21 cellular contexts compared by ENCODE assay signal in genomic region chr1:77545970-77546369, GRCh38.
DNase-seq lines count a peak whose midpoint lies in the region; ATAC-seq, FAIRE-seq and TF ChIP-seq lines count a peak whose summit lies in the region.
"Had no signal": no experiment of that assay in that cellular context is flagged by ENCODE, and none has a peak within 500 bp of the region (broad histone marks: within the 10 kb centered on the region; RNA-seq: fewer than 3 reads in every experiment).

No MANE protein-coding gene starts in this region.

- H3K9me1 ChIP-seq in K562 (ENCODE audit: control insufficient read depth, insufficient read depth, low read length) = no peaks in the 10 kb centered on the region

- H2BK15ac ChIP-seq in mesenchymal stem cell (ENCODE audit: low read depth, poor library complexity, severe bottlenecking) = no peak overlapping the region

- H3K79me1 ChIP-seq in mesenchymal stem cell (replicated peaks; ENCODE audit: low read length, poor library complexity, severe bottlenecking) (peaks cover 2% of the 10 kb centered on the region), trophoblast cell (ENCODE audit: low read length) (no peaks in the 10 kb centered on the region)

- H3K27me3 ChIP-seq in K562 (ENCODE audit: control insufficient read depth in 2 of 2, insufficient read depth in 2 of 2, low read length in 2 of 2) = no peaks in the 10 kb centered on the region
- H3K27me3 ChIP-seq in mesenchymal stem cell (ENCODE audit: control insufficient read depth in 1 of 2, insufficient read depth in 1 of 2, low read length in 2 of 2) = no peaks in the 10 kb centered on the region
- H3K27me3 ChIP-seq in trophoblast cell (ENCODE audit: insufficient read depth, low read length) = no peaks in the 10 kb centered on the region
- H3K27me3 ChIP-seq in HepG2 (ENCODE audit: control insufficient read depth in 1 of 2, insufficient read depth in 2 of 2, low read length in 2 of 2) = peaks cover 0 to 6% of the 10 kb centered on the region in 2 experiments; a peak in 2 of 5 replicates
- H3K27me3 ChIP-seq: body of pancreas, pancreas, uterus had no signal

- no peak for TF ChIP-seq RAD21 in K562 (CRISPR knock-in tag; conservative IDR thresholded peaks at IDR 0.05 in 1 of 2, IDR thresholded peaks at IDR 0.05 in 1 of 2)
- TF ChIP-seq RAD21 in HepG2 (CRISPR knock-in tag; IDR thresholded peaks at IDR 0.05) = no peak

- H3K4ac ChIP-seq in mesenchymal stem cell (ENCODE audit: low read depth in 1 of 2, low read length in 2 of 2) (no peak overlapping the region), trophoblast cell (ENCODE audit: low read depth, low read length) (no peak overlapping the region)

- H3K9me3 ChIP-seq in K562 (replicated peaks; ENCODE audit: control insufficient read depth, insufficient read depth, low read depth, low read length) = no peaks in the 10 kb centered on the region
- H3K9me3 ChIP-seq in mesenchymal stem cell (ENCODE audit: control insufficient read depth, low read length) = no peaks in the 10 kb centered on the region
- no peaks in the 10 kb centered on the region for H3K9me3 ChIP-seq in trophoblast cell (ENCODE audit: insufficient read depth, low read depth, low read length)
- no peaks in the 10 kb centered on the region for H3K9me3 ChIP-seq in HepG2 (ENCODE audit: low read length)
- H3K9me3 ChIP-seq: body of pancreas, pancreas, uterus had no signal

- no peak overlapping the region for H2BK120ac ChIP-seq in mesenchymal stem cell (ENCODE audit: low read depth, low read length)
- no peak overlapping the region for H2BK120ac ChIP-seq in trophoblast cell (ENCODE audit: insufficient read depth, low read length, poor library complexity)

- H3K4me3 ChIP-seq in K562 = no peak overlapping the region
- H3K4me3 ChIP-seq in mesenchymal stem cell (ENCODE audit: insufficient read depth in 1 of 2, low read depth in 1 of 2, low read length in 2 of 2) = no peak overlapping the region
- H3K4me3 ChIP-seq in trophoblast cell (ENCODE audit: low read depth, low read length) = no peak overlapping the region
- H3K4me3 ChIP-seq in HepG2 (replicated peaks in 1 of 3; ENCODE audit: insufficient read depth in 1 of 3, low read depth in 2 of 3, low read length in 3 of 3) = no peak overlapping the region
- H3K4me3 ChIP-seq: body of pancreas, pancreas, uterus had no signal

- H3K23ac ChIP-seq in mesenchymal stem cell (ENCODE audit: low read length in 2 of 2) (no peak overlapping the region), trophoblast cell (ENCODE audit: low read length) (no peak overlapping the region)

- H3K14ac ChIP-seq in mesenchymal stem cell (ENCODE audit: low read length in 2 of 2) (no peak overlapping the region), trophoblast cell (ENCODE audit: low read length) (no peak overlapping the region)

- no peak overlapping the region for H4K8ac ChIP-seq in mesenchymal stem cell (ENCODE audit: low read length)
- H4K8ac ChIP-seq in trophoblast cell (ENCODE audit: low read depth, low read length) = no peak overlapping the region

- H3K4me1 ChIP-seq in K562 (replicated peaks in 1 of 2; ENCODE audit: control insufficient read depth in 2 of 2, insufficient read depth in 2 of 2, low read length in 2 of 2) (no peaks in the 10 kb centered on the region), mesenchymal stem cell (ENCODE audit: control insufficient read depth, insufficient read depth, low read depth, low read length) (peaks cover 10% of the 10 kb centered on the region), trophoblast cell (ENCODE audit: control insufficient read depth in 1 of 2, insufficient read depth in 2 of 2, low read length in 2 of 2) (no peaks in the 10 kb centered on the region), HepG2 (ENCODE audit: insufficient read depth, low read length) (no peaks in the 10 kb centered on the region)
- H3K4me1 ChIP-seq: body of pancreas, pancreas, uterus had no signal

- no peak overlapping the region for H4K12ac ChIP-seq in trophoblast cell (ENCODE audit: low read depth, low read length)

- no peak overlapping the region for H4K91ac ChIP-seq in mesenchymal stem cell (ENCODE audit: low read length)
- H4K91ac ChIP-seq in trophoblast cell (ENCODE audit: low read depth, low read length) = no peak overlapping the region

- H3K36me3 ChIP-seq in K562 (ENCODE audit: control insufficient read depth, insufficient read depth, low read length) = no peaks in the 10 kb centered on the region
- H3K36me3 ChIP-seq in mesenchymal stem cell (ENCODE audit: control insufficient read depth in 1 of 2, insufficient read depth in 2 of 2, low read depth in 1 of 2, low read length in 2 of 2) = no peaks in the 10 kb centered on the region
- H3K36me3 ChIP-seq in trophoblast cell (ENCODE audit: control insufficient read depth in 1 of 2, insufficient read depth in 2 of 2, low read length in 2 of 2) = no peaks in the 10 kb centered on the region
- H3K36me3 ChIP-seq in HepG2 (replicated peaks in 1 of 2; ENCODE audit: control insufficient read depth in 1 of 2, insufficient read depth in 2 of 2, low read length in 2 of 2) = no peaks in the 10 kb centered on the region
- H3K36me3 ChIP-seq: pancreas, uterus had no signal

- TF ChIP-seq EP300 in K562 (IDR thresholded peaks at IDR 0.05; ENCODE audit: low read length) (no peak), HepG2 (IDR thresholded peaks at IDR 0.05; ENCODE audit: low read depth in 2 of 2, low read length in 2 of 2) (no peak), HepG2 (CRISPR knock-in tag; IDR thresholded peaks at IDR 0.05; ENCODE audit: borderline replicate concordance) (no peak)

- H2AK5ac ChIP-seq in mesenchymal stem cell (ENCODE audit: low read length, severe bottlenecking) (no peak overlapping the region), trophoblast cell (ENCODE audit: low read length) (no peak overlapping the region)

- TF ChIP-seq POLR2A in K562 (conservative IDR thresholded peaks at IDR 0.05) (no peak), HepG2 (IDR thresholded peaks at IDR 0.05; ENCODE audit: insufficient read depth in 1 of 2, low read depth in 2 of 2, low read length in 2 of 2) (no peak)

- POLR2A ChIA-PET in K562 (lab: Yijun Ruan, JAX) (interaction anchor here (0.9 kb wide), 1 partner anchor 10 kb away, joined by 4 read pairs; no protein-coding TSS in a partner anchor), HepG2 (lab: Yijun Ruan, JAX) (no interaction called here)

- DNase-seq in AG20443 (ENCODE audit: low spot score) = peak; percentile 46
- DNase-seq in GM04504 (ENCODE audit: low read depth) = peak; percentile 83
- no peak for DNase-seq in K562 (ENCODE audit: extremely low read depth in 1 of 4, low spot score in 3 of 4)
- DNase-seq in mesenchymal stem cell = peak; percentile 72
- DNase-seq in trophoblast cell = no peak
- no peak for DNase-seq in HCEC 1CT
- DNase-seq in CD1c-positive myeloid dendritic cell (ENCODE audit: extremely low spot score) = no peak
- no peak for DNase-seq in HepG2 (ENCODE audit: low spot score)
- DNase-seq: activated CD4-positive, alpha-beta T cell treated with anti-CD3 and anti-CD28 coated beads, Interleukin-2, amount 50 U/mL, for 48 hours; body of pancreas; Calu3; dermis blood vessel endothelial cell; GF-D8; NCI-H187; NCI-H510A; pancreas; Right ventricle myocardium superior; T-helper 1 cell; uterus had no signal

- FAIRE-seq in K562 (lab: Jason Lieb, UNC) (no peak), HepG2 (lab: Jason Lieb, UNC) (no peak)
- FAIRE-seq: pancreas had no signal

- H3K27ac ChIP-seq in K562 (ENCODE audit: extremely low read depth, low read depth, low read length) (no peak overlapping the region), mesenchymal stem cell (ENCODE audit: low read length, poor library complexity, severe bottlenecking) (peak overlapping the region; percentile 57), trophoblast cell (ENCODE audit: low read depth, low read length) (no peak overlapping the region), HepG2 (ENCODE audit: extremely low read length, insufficient read depth, low read length) (no peak overlapping the region)
- H3K27ac ChIP-seq: body of pancreas, pancreas, uterus, VCaP had no signal

- no peaks in the 10 kb centered on the region for H3K79me2 ChIP-seq in K562 (ENCODE audit: control insufficient read depth, insufficient read depth, low read length)
- H3K79me2 ChIP-seq in trophoblast cell (ENCODE audit: control insufficient read depth, insufficient read depth, low read length, poor library complexity) = no peaks in the 10 kb centered on the region
- H3K79me2 ChIP-seq in HepG2 (ENCODE audit: insufficient read depth, low read length) = no peaks in the 10 kb centered on the region

- ATAC-seq in K562 = no peak; the same call in 2 of the 3 replicates
- no peak for ATAC-seq in HepG2
- ATAC-seq: body of pancreas, pancreas, sciatic nerve had no signal

- in situ Hi-C loops in K562 (cut with MboI) = no loop called here
- in situ Hi-C loops in HepG2 (cut with HindIII; ENCODE audit: extremely low pct_ligation_motif_present, low pct_unique_long_range_greater_than_20kb) = no loop called here

- H2AFZ ChIP-seq in K562 (ENCODE audit: low read depth, low read length) = 0 out of 2 replicates have a peak overlapping the region, but pooled peaks have one; percentile 43
- no peak overlapping the region for H2AFZ ChIP-seq in mesenchymal stem cell (ENCODE audit: low read depth, low read length)
- H2AFZ ChIP-seq in trophoblast cell (ENCODE audit: insufficient read depth, low read length, poor library complexity) = no peak overlapping the region
- H2AFZ ChIP-seq in HepG2 (ENCODE audit: low read length) = no peak overlapping the region

- BruUV-seq in K562 (replicated peaks; lab: Mats Ljungman, UMichigan) = no TSS peak
- no TSS peak for BruUV-seq in HepG2 (replicated peaks; lab: Mats Ljungman, UMichigan)

- H2BK12ac ChIP-seq in mesenchymal stem cell (ENCODE audit: low read length in 2 of 2) (no peak overlapping the region), trophoblast cell (ENCODE audit: low read length) (no peak overlapping the region)

- H3K9ac ChIP-seq in K562 (ENCODE audit: insufficient read depth in 1 of 2, low read depth in 2 of 2, low read length in 2 of 2) (no peak overlapping the region), mesenchymal stem cell (ENCODE audit: low read length) (peak overlapping the region; percentile 44), trophoblast cell (ENCODE audit: low read length) (no peak overlapping the region), HepG2 (ENCODE audit: insufficient read depth, low read depth, low read length) (no peak overlapping the region)

- no peak for TF ChIP-seq CTCF in K562 (IDR thresholded peaks at IDR 0.05 in 2 of 3, conservative IDR thresholded peaks at IDR 0.05 in 1 of 3; ENCODE audit: insufficient read depth in 2 of 3, low read depth in 1 of 3, low read length in 3 of 3)
- no peak for TF ChIP-seq CTCF in HepG2 (CRISPR knock-in tag; IDR thresholded peaks at IDR 0.05)

- CTCF ChIA-PET in K562 (lab: Yijun Ruan, JAX; ENCODE audit: low intra/inter-chr PET ratio) = no interaction called here
- CTCF ChIA-PET in HepG2 (lab: Yijun Ruan, JAX; ENCODE audit: low intra/inter-chr PET ratio, low total read pairs) = no interaction called here

- no peaks in the 10 kb centered on the region for H4K20me1 ChIP-seq in K562 (replicated peaks; ENCODE audit: control insufficient read depth, insufficient read depth, low read length)
- H4K20me1 ChIP-seq in HepG2 (ENCODE audit: insufficient read depth, low read length) = no peaks in the 10 kb centered on the region

- H3K4me2 ChIP-seq in K562 (ENCODE audit: insufficient read depth, low read length) = no peak overlapping the region
- no peak overlapping the region for H3K4me2 ChIP-seq in mesenchymal stem cell (ENCODE audit: low read length, poor library complexity, severe bottlenecking)
- no peak overlapping the region for H3K4me2 ChIP-seq in trophoblast cell (ENCODE audit: low read length)
- no peak overlapping the region for H3K4me2 ChIP-seq in HepG2 (ENCODE audit: low read depth, low read length)

- intact Hi-C loops in K562 (cut with micrococcal nuclease) (no loop called here), HepG2 (cut with micrococcal nuclease; ENCODE audit: unreplicated experiment) (no loop called here)

- H2BK5ac ChIP-seq in mesenchymal stem cell (ENCODE audit: low read depth, low read length, poor library complexity, severe bottlenecking) (no peak overlapping the region), trophoblast cell (ENCODE audit: low read depth, low read length, poor library complexity) (no peak overlapping the region)

- WGBS in K562 (ENCODE audit: insufficient coverage, low coverage, missing lambda C conversion rate) = 38% methylated on average over 5 of the region's 5 CpGs
- 49% methylated on average over 5 of the region's 5 CpGs for whole genome bisulfite sequencing in mesenchymal stem cell
- WGBS in trophoblast cell (ENCODE audit: extremely low coverage, insufficient coverage, insufficient read length) = no CpG with 5 or more reads among the region's 5 CpGs
- 56% methylated on average over 5 of the region's 5 CpGs for WGBS in HepG2 (ENCODE audit: low lambda C conversion rate)

- peak overlapping the region in 1 of 2 experiments; percentile 68 for H3K18ac ChIP-seq in mesenchymal stem cell (ENCODE audit: low read depth in 1 of 2, low read length in 2 of 2)
- no peak overlapping the region for H3K18ac ChIP-seq in trophoblast cell (ENCODE audit: low read length)

Comparison
In these comparisons a context has a peak if more than half of its experiments do, and no peak if none do; other contexts are left out.
1. DNase-seq: peak in AG20443 (single experiment), GM04504 (single experiment) and mesenchymal stem cell (single experiment); none in K562 (0 of 4), trophoblast cell (0 of 2), HCEC 1CT (single experiment), CD1c-positive myeloid dendritic cell (single experiment) and HepG2 (single experiment).